1 cellular context compared by ENCODE assay signal in the genomic region with DNA sequence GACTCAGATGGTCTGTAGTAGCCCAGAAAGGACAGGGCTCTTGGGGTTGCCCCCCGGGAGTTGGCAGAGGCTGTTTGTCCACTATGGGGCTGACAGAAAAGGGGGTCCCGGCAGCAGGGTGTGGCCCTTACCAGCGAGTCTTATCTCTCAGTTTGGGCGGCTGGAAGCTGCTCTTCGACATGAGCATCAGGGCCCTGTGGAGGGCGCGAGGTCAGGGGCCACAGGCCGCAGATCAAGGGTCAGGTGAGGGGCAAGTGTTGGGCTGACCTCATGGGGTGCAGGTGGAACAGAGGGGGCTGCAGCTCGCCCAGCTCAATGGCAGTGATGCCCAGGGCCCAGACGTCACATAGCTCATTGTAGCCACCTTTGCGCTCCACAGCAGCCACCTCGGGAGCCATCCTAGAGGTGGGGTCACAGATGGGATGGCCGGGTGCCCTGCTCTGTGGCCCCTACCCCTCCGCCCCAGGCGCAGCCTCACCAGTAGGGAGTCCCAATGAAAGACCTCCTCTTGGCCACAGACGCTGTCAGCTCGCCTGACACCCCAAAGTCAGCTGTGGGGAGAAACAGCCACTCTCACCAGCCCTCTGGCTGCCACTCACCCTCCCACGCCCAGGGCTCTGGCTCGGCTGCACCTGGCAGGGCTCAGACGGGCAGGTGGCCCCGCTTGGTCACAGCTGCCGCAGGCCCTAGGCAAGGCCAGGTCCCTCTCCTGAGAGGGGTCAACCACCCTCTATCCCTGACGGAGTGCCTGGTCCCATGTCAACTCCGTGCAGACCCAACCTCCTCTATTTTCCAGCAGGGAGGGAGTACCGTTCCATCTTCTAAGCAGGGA.
TF ChIP-seq lines count a peak whose summit lies in the region.

No MANE protein-coding gene starts in this region.

TF ChIP-seq in K562, 482 proteins besides CTCF, POLR2A, EP300 and RAD21 (continued from another document and continues in another):
- TF ChIP-seq, protein P1, sequence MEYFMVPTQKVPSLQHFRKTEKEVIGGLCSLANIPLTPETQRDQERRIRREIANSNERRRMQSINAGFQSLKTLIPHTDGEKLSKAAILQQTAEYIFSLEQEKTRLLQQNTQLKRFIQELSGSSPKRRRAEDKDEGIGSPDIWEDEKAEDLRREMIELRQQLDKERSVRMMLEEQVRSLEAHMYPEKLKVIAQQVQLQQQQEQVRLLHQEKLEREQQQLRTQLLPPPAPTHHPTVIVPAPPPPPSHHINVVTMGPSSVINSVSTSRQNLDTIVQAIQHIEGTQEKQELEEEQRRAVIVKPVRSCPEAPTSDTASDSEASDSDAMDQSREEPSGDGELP (CRISPR knock-in tag; IDR thresholded peaks at IDR 0.05; ENCODE audit: borderline replicate concordance), result no peak
- TF ChIP-seq POLR2AphosphoS2 (IDR thresholded peaks at IDR 0.05; ENCODE audit: low read length) (no peak), ZNF57 (CRISPR knock-in tag; IDR thresholded peaks at IDR 0.05) (no peak), ZNF23 (CRISPR knock-in tag; IDR thresholded peaks at IDR 0.05) (no peak), KDM4B (IDR thresholded peaks at IDR 0.05; ENCODE audit: borderline replicate concordance in 2 of 2, low read depth in 1 of 2) (no peak), ZNF175 (CRISPR knock-in tag; IDR thresholded peaks at IDR 0.05; ENCODE audit: low read depth) (no peak), IFI16 (CRISPR knock-in tag; IDR thresholded peaks at IDR 0.05) (no peak), CBFB (CRISPR knock-in tag; IDR thresholded peaks at IDR 0.05) (no peak), CEBPB (tag; IDR thresholded peaks at IDR 0.05) (0 out of 2 replicates have a peak, but pooled peaks have one; percentile 8), SP2 (IDR thresholded peaks at IDR 0.05; ENCODE audit: extremely low read depth, low read depth, low read length, poor library complexity, severe bottlenecking) (no peak), PHB2 (IDR thresholded peaks at IDR 0.05; ENCODE audit: low read depth) (no peak), NR2C2 (CRISPR knock-in tag; IDR thresholded peaks at IDR 0.05) (no peak), NR2C2 (tag; IDR thresholded peaks at IDR 0.05) (peak; percentile 85), ZBTB8A (IDR thresholded peaks at IDR 0.05; ENCODE audit: partially characterized antibody) (no peak), SMARCA4 (IDR thresholded peaks at IDR 0.05) (no peak), RCOR1 (IDR thresholded peaks at IDR 0.05; ENCODE audit: borderline replicate concordance in 1 of 2, low read depth in 2 of 2, low read length in 2 of 2) (0 out of 4 replicates have a peak, but pooled peaks of 1 of the 2 experiments have one; percentile 10), ESRRA (IDR thresholded peaks at IDR 0.05; ENCODE audit: borderline replicate concordance, low read depth) (peak; percentile 55; the same call in 1 of the 2 replicates), MECOM (CRISPR knock-in tag; IDR thresholded peaks at IDR 0.05) (no peak), EZH2 (IDR thresholded peaks at IDR 0.05; ENCODE audit: borderline replicate concordance, low read depth, low read length) (no peak), ZKSCAN8 (CRISPR knock-in tag; IDR thresholded peaks at IDR 0.05) (no peak), SMARCB1 (IDR thresholded peaks at IDR 0.05; ENCODE audit: insufficient read length, low read depth) (no peak), MCM3 (IDR thresholded peaks at IDR 0.05) (no peak), L3MBTL2 (IDR thresholded peaks at IDR 0.05) (peak; percentile 54; the same call in 1 of the 2 replicates), SRSF7 (optimal IDR thresholded peaks at IDR 0.05; ENCODE audit: low read depth, low read length) (no peak), DMBX1 (CRISPR knock-in tag; IDR thresholded peaks at IDR 0.05; ENCODE audit: borderline replicate concordance) (0 out of 2 replicates have a peak, but pooled peaks have one; percentile 20), KDM1A (IDR thresholded peaks at IDR 0.05) (peak in 1 of 2 experiments; percentile 16; a peak in 1 of 4 replicates), ESRRB (CRISPR knock-in tag; IDR thresholded peaks at IDR 0.05; ENCODE audit: borderline replicate concordance) (no peak), KLF1 (tag; IDR thresholded peaks at IDR 0.05) (peak; percentile 52; the same call in 1 of the 2 replicates), IRF2 (CRISPR knock-in tag; IDR thresholded peaks at IDR 0.05) (no peak), GABPB1 (CRISPR knock-in tag; IDR thresholded peaks at IDR 0.05) (no peak), SRF (CRISPR knock-in tag; IDR thresholded peaks at IDR 0.05) (no peak), MTF1 (CRISPR knock-in tag; IDR thresholded peaks at IDR 0.05; ENCODE audit: borderline replicate concordance) (no peak), CBX8 (IDR thresholded peaks at IDR 0.05; ENCODE audit: borderline replicate concordance, extremely low read depth, low read depth, low read length, poor library complexity, severe bottlenecking) (no peak)
- TF ChIP-seq, protein P2, sequence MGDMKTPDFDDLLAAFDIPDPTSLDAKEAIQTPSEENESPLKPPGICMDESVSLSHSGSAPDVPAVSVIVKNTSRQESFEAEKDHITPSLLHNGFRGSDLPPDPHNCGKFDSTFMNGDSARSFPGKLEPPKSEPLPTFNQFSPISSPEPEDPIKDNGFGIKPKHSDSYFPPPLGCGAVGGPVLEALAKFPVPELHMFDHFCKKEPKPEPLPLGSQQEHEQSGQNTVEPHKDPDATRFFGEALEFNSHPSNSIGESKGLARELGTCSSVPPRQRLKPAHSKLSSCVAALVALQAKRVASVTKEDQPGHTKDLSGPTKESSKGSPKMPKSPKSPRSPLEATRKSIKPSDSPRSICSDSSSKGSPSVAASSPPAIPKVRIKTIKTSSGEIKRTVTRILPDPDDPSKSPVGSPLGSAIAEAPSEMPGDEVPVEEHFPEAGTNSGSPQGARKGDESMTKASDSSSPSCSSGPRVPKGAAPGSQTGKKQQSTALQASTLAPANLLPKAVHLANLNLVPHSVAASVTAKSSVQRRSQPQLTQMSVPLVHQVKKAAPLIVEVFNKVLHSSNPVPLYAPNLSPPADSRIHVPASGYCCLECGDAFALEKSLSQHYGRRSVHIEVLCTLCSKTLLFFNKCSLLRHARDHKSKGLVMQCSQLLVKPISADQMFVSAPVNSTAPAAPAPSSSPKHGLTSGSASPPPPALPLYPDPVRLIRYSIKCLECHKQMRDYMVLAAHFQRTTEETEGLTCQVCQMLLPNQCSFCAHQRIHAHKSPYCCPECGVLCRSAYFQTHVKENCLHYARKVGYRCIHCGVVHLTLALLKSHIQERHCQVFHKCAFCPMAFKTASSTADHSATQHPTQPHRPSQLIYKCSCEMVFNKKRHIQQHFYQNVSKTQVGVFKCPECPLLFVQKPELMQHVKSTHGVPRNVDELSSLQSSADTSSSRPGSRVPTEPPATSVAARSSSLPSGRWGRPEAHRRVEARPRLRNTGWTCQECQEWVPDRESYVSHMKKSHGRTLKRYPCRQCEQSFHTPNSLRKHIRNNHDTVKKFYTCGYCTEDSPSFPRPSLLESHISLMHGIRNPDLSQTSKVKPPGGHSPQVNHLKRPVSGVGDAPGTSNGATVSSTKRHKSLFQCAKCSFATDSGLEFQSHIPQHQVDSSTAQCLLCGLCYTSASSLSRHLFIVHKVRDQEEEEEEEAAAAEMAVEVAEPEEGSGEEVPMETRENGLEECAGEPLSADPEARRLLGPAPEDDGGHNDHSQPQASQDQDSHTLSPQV (IDR thresholded peaks at IDR 0.05), result peak; percentile 65; the same call in 1 of the 2 replicates
- TF ChIP-seq, protein P3, sequence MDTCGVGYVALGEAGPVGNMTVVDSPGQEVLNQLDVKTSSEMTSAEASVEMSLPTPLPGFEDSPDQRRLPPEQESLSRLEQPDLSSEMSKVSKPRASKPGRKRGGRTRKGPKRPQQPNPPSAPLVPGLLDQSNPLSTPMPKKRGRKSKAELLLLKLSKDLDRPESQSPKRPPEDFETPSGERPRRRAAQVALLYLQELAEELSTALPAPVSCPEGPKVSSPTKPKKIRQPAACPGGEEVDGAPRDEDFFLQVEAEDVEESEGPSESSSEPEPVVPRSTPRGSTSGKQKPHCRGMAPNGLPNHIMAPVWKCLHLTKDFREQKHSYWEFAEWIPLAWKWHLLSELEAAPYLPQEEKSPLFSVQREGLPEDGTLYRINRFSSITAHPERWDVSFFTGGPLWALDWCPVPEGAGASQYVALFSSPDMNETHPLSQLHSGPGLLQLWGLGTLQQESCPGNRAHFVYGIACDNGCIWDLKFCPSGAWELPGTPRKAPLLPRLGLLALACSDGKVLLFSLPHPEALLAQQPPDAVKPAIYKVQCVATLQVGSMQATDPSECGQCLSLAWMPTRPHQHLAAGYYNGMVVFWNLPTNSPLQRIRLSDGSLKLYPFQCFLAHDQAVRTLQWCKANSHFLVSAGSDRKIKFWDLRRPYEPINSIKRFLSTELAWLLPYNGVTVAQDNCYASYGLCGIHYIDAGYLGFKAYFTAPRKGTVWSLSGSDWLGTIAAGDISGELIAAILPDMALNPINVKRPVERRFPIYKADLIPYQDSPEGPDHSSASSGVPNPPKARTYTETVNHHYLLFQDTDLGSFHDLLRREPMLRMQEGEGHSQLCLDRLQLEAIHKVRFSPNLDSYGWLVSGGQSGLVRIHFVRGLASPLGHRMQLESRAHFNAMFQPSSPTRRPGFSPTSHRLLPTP (IDR thresholded peaks at IDR 0.05; ENCODE audit: borderline replicate concordance, extremely low read depth, insufficient read length), result no peak
- TF ChIP-seq, protein P4, sequence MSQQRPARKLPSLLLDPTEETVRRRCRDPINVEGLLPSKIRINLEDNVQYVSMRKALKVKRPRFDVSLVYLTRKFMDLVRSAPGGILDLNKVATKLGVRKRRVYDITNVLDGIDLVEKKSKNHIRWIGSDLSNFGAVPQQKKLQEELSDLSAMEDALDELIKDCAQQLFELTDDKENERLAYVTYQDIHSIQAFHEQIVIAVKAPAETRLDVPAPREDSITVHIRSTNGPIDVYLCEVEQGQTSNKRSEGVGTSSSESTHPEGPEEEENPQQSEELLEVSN (IDR thresholded peaks at IDR 0.05; ENCODE audit: borderline replicate concordance in 1 of 2, extremely low read depth in 1 of 2, insufficient read depth in 1 of 2, insufficient read length in 1 of 2, low read depth in 1 of 2, low read length in 1 of 2, poor library complexity in 1 of 2, severe bottlenecking in 1 of 2), result peak; percentile 38 to 45
- TF ChIP-seq, protein P5, sequence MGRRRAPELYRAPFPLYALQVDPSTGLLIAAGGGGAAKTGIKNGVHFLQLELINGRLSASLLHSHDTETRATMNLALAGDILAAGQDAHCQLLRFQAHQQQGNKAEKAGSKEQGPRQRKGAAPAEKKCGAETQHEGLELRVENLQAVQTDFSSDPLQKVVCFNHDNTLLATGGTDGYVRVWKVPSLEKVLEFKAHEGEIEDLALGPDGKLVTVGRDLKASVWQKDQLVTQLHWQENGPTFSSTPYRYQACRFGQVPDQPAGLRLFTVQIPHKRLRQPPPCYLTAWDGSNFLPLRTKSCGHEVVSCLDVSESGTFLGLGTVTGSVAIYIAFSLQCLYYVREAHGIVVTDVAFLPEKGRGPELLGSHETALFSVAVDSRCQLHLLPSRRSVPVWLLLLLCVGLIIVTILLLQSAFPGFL (CRISPR knock-in tag; IDR thresholded peaks at IDR 0.05), result no peak
- TF ChIP-seq, protein P6, sequence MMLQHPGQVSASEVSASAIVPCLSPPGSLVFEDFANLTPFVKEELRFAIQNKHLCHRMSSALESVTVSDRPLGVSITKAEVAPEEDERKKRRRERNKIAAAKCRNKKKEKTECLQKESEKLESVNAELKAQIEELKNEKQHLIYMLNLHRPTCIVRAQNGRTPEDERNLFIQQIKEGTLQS (IDR thresholded peaks at IDR 0.05), result no peak
- TF ChIP-seq, protein P6 (CRISPR knock-in tag; conservative IDR thresholded peaks at IDR 0.05), result no peak
- TF ChIP-seq, protein P7, sequence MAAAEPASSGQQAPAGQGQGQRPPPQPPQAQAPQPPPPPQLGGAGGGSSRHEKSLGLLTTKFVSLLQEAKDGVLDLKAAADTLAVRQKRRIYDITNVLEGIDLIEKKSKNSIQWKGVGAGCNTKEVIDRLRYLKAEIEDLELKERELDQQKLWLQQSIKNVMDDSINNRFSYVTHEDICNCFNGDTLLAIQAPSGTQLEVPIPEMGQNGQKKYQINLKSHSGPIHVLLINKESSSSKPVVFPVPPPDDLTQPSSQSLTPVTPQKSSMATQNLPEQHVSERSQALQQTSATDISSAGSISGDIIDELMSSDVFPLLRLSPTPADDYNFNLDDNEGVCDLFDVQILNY (CRISPR knock-in tag; IDR thresholded peaks at IDR 0.05), result no peak
- TF ChIP-seq, protein P8, sequence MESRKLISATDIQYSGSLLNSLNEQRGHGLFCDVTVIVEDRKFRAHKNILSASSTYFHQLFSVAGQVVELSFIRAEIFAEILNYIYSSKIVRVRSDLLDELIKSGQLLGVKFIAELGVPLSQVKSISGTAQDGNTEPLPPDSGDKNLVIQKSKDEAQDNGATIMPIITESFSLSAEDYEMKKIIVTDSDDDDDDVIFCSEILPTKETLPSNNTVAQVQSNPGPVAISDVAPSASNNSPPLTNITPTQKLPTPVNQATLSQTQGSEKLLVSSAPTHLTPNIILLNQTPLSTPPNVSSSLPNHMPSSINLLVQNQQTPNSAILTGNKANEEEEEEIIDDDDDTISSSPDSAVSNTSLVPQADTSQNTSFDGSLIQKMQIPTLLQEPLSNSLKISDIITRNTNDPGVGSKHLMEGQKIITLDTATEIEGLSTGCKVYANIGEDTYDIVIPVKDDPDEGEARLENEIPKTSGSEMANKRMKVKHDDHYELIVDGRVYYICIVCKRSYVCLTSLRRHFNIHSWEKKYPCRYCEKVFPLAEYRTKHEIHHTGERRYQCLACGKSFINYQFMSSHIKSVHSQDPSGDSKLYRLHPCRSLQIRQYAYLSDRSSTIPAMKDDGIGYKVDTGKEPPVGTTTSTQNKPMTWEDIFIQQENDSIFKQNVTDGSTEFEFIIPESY (CRISPR knock-in tag; IDR thresholded peaks at IDR 0.05), result no peak
- TF ChIP-seq, protein P9, sequence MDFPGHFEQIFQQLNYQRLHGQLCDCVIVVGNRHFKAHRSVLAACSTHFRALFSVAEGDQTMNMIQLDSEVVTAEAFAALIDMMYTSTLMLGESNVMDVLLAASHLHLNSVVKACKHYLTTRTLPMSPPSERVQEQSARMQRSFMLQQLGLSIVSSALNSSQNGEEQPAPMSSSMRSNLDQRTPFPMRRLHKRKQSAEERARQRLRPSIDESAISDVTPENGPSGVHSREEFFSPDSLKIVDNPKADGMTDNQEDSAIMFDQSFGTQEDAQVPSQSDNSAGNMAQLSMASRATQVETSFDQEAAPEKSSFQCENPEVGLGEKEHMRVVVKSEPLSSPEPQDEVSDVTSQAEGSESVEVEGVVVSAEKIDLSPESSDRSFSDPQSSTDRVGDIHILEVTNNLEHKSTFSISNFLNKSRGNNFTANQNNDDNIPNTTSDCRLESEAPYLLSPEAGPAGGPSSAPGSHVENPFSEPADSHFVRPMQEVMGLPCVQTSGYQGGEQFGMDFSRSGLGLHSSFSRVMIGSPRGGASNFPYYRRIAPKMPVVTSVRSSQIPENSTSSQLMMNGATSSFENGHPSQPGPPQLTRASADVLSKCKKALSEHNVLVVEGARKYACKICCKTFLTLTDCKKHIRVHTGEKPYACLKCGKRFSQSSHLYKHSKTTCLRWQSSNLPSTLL (IDR thresholded peaks at IDR 0.05), result no peak
- TF ChIP-seq, protein P10, sequence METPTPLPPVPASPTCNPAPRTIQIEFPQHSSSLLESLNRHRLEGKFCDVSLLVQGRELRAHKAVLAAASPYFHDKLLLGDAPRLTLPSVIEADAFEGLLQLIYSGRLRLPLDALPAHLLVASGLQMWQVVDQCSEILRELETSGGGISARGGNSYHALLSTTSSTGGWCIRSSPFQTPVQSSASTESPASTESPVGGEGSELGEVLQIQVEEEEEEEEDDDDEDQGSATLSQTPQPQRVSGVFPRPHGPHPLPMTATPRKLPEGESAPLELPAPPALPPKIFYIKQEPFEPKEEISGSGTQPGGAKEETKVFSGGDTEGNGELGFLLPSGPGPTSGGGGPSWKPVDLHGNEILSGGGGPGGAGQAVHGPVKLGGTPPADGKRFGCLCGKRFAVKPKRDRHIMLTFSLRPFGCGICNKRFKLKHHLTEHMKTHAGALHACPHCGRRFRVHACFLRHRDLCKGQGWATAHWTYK (CRISPR knock-in tag; IDR thresholded peaks at IDR 0.05), result no peak
